Comparison of ENCODE assay signal across 31 cellular contexts in the genomic region with DNA sequence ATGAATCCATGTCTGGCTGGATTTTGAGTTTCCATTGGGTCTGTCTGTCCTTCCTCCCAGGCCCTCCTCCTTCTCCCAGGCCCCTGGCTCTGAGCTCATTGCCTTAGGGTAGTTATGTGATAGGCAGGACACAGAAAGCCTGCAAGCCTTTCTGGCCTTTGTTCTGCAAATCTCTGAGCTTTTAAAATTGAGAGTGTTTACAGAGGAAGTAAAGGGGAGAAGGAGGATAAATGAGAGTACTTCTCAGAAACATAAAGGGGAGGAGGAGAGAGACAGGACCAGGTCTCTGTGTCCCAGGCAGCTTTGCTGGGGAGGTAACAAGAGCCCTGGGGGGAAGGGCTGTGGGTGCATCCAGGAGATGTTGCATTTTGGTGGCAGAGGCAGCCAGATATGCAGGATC.
DNase-seq lines count a peak whose midpoint lies in the region; ATAC-seq, FAIRE-seq and TF ChIP-seq lines count a peak whose summit lies in the region.
"Had no signal": no experiment of that assay in that cellular context is flagged by ENCODE, and none has a peak within 500 bp of the region (broad histone marks: within the 10 kb centered on the region; RNA-seq: fewer than 3 reads in every experiment).

No MANE protein-coding gene starts in this region.

- peaks cover 10% of the 10 kb centered on the region for H3K4me1 ChIP-seq in HEK293 (ENCODE audit: control insufficient read depth, insufficient read depth, low read length)
- peaks cover 7 to 18% (median 12%) of the 10 kb centered on the region in 4 experiments; a peak in 6 of 7 replicates for H3K4me1 ChIP-seq in H1 (replicated peaks in 1 of 4; ENCODE audit: control insufficient read depth in 3 of 4, insufficient read depth in 4 of 4, low read length in 3 of 4)
- H3K4me1 ChIP-seq in stomach: peaks cover 0 to 18% (median 14%) of the 10 kb centered on the region in 4 donors
- peaks cover 12 to 16% (median 15%) of the 10 kb centered on the region in 3 donors for H3K4me1 ChIP-seq in pancreas

- 0 out of 2 replicates have a peak overlapping the region, but pooled peaks have one; percentile 67 for H2BK20ac ChIP-seq in H1 (ENCODE audit: low read length)

- POLR2A ChIA-PET in HEK293 (lab: Yijun Ruan, JAX): no interaction called here
- POLR2A ChIA-PET in H1 (lab: Charles Lee; ENCODE audit: partially characterized antibody): interaction anchor here (1.4 kb wide), 1 partner anchor 9 kb away, joined by 4 read pairs; no protein-coding TSS in a partner anchor
- POLR2A ChIA-PET in activated CD8-positive, alpha-beta T cell treated with anti-CD3 and anti-CD28 coated beads, Interleukin-2, amount 10 ng/mL, durations not matched to agents 7 days and 5 days (lab: Charles Lee): no interaction called here

- peak overlapping the region; percentile 88; the same call in 1 of the 2 replicates for H2AK5ac ChIP-seq in H1 (ENCODE audit: low read depth, low read length)

- H2BK15ac ChIP-seq in H1 (ENCODE audit: low read length): no peak overlapping the region

- H4K20me1 ChIP-seq in H1 (replicated peaks in 1 of 2; ENCODE audit: control insufficient read depth in 1 of 2, insufficient read depth in 2 of 2, low read length in 2 of 2): no peaks in the 10 kb centered on the region

- FAIRE-seq in H1 (lab: Jason Lieb, UNC) (peak; percentile 65), pancreas (lab: Jason Lieb, UNC) (no peak)
- FAIRE-seq: endometrium, RCC 7860 had no signal

- H3K4me2 ChIP-seq in H1 (ENCODE audit: insufficient read depth in 1 of 2, low read depth in 2 of 2, low read length in 2 of 2): peak overlapping the region; percentile 48 to 60

- H2AFZ ChIP-seq in H1 (ENCODE audit: low read length): no peak overlapping the region

- TF ChIP-seq CTCF in HEK293 (tag by site-specific recombination; IDR thresholded peaks at IDR 0.05) (no peak), H1 (IDR thresholded peaks at IDR 0.05; ENCODE audit: control extremely low read depth in 1 of 3, insufficient read depth in 1 of 3, low read depth in 1 of 3, low read length in 3 of 3) (no peak), nephron progenitor cell (IDR thresholded peaks at IDR 0.05) (no peak), stomach (IDR thresholded peaks at IDR 0.05) (no peak), pancreas (IDR thresholded peaks at IDR 0.05) (no peak)

- peak overlapping the region; percentile 28 for H3K27ac Mint-ChIP-seq in nephron progenitor cell
- no peak overlapping the region for H3K27ac Mint-ChIP-seq in activated CD8-positive, alpha-beta T cell treated with anti-CD3 and anti-CD28 coated beads, Interleukin-2, amount 10 ng/mL, durations not matched to agents 7 days and 5 days
- H3K27ac Mint-ChIP-seq: activated CD4-positive, alpha-beta T cell treated with anti-CD3 and anti-CD28 coated beads, Interleukin-2, amount 10 ng/mL, durations not matched to agents 7 days and 5 days; activated naive CD4-positive, alpha-beta T cell treated with anti-CD3 and anti-CD28 coated beads, Interleukin-2, amount 50 U/mL, for 72 hours; natural killer cell; stimulated activated effector memory CD8-positive, alpha-beta T cell treated with anti-CD3 and anti-CD28 coated beads, Interleukin-12 subunit alpha, Interleukin-12 subunit beta, amount 100 ng/mL, for 72 hours had no signal

- TF ChIP-seq RAD21 in H1 (IDR thresholded peaks at IDR 0.05 in 1 of 2, conservative IDR thresholded peaks at IDR 0.05 in 1 of 2; ENCODE audit: low read depth in 2 of 2, low read length in 2 of 2): no peak

- TF ChIP-seq EP300 in H1 (IDR thresholded peaks at IDR 0.05; ENCODE audit: borderline replicate concordance in 1 of 2, low read depth in 2 of 2, low read length in 2 of 2) (no peak), stomach (IDR thresholded peaks at IDR 0.05) (no peak)

- no peak overlapping the region for H3K14ac ChIP-seq in H1 (ENCODE audit: insufficient read length)

- H3K4me3 Mint-ChIP-seq in nephron progenitor cell: no peak overlapping the region
- no peak overlapping the region for H3K4me3 Mint-ChIP-seq in activated CD8-positive, alpha-beta T cell treated with anti-CD3 and anti-CD28 coated beads, Interleukin-2, amount 10 ng/mL, durations not matched to agents 7 days and 5 days
- H3K4me3 Mint-ChIP-seq: activated CD4-positive, alpha-beta T cell treated with anti-CD3 and anti-CD28 coated beads, Interleukin-2, amount 10 ng/mL, durations not matched to agents 7 days and 5 days; natural killer cell; stimulated activated effector memory CD8-positive, alpha-beta T cell treated with anti-CD3 and anti-CD28 coated beads, Interleukin-12 subunit alpha, Interleukin-12 subunit beta, amount 100 ng/mL, for 72 hours had no signal

- no peaks in the 10 kb centered on the region for H3K9me3 ChIP-seq in HEK293 (ENCODE audit: control insufficient read depth, insufficient read depth, low read depth, low read length)
- H3K9me3 ChIP-seq in H1 (ENCODE audit: insufficient read depth in 2 of 2, low read depth in 1 of 2, low read length in 1 of 2): no peaks in the 10 kb centered on the region
- no peaks in the 10 kb centered on the region for H3K9me3 ChIP-seq in stomach
- no peaks in the 10 kb centered on the region for H3K9me3 ChIP-seq in pancreas
- H3K9me3 ChIP-seq: esophagus muscularis mucosa, mucosa of descending colon, SJCRH30, upper lobe of right lung had no signal

- H4K8ac ChIP-seq in H1 (ENCODE audit: extremely low read depth, insufficient read depth, low read length): no peak overlapping the region

- no peak overlapping the region for H3K27ac ChIP-seq in HEK293 (ENCODE audit: extremely low read depth, low read depth, low read length)
- H3K27ac ChIP-seq in H1 (ENCODE audit: low read depth, low read length): no peak overlapping the region
- H3K27ac ChIP-seq in stomach: no peak overlapping the region
- no peak overlapping the region for H3K27ac ChIP-seq in pancreas
- H3K27ac ChIP-seq: brain microvascular endothelial cell, esophagus muscularis mucosa, SJCRH30, upper lobe of right lung had no signal

- H3K36me3 Mint-ChIP-seq in nephron progenitor cell (ENCODE audit: low read depth): no peaks in the 10 kb centered on the region
- H3K36me3 Mint-ChIP-seq in activated CD8-positive, alpha-beta T cell treated with anti-CD3 and anti-CD28 coated beads, Interleukin-2, amount 10 ng/mL, durations not matched to agents 7 days and 5 days (ENCODE audit: low read depth): no peaks in the 10 kb centered on the region
- H3K36me3 Mint-ChIP-seq: activated naive CD4-positive, alpha-beta T cell treated with anti-CD3 and anti-CD28 coated beads, Interleukin-2, amount 50 U/mL, for 72 hours; natural killer cell; stimulated activated effector memory CD8-positive, alpha-beta T cell treated with anti-CD3 and anti-CD28 coated beads, Interleukin-12 subunit alpha, Interleukin-12 subunit beta, amount 100 ng/mL, for 72 hours had no signal

- no peak overlapping the region for H3K4ac ChIP-seq in H1 (replicated peaks; ENCODE audit: insufficient read length, low read depth, low read length)

- H3K27me3 Mint-ChIP-seq in nephron progenitor cell (ENCODE audit: low read depth, poor library complexity): peaks cover 53% of the 10 kb centered on the region
- peaks cover 28% of the 10 kb centered on the region for H3K27me3 Mint-ChIP-seq in activated CD8-positive, alpha-beta T cell treated with anti-CD3 and anti-CD28 coated beads, Interleukin-2, amount 10 ng/mL, durations not matched to agents 7 days and 5 days (ENCODE audit: low read depth)

- H2BK5ac ChIP-seq in H1 (ENCODE audit: low read depth, low read length): peak overlapping the region; percentile 89; the same call in 1 of the 2 replicates

- intact Hi-C loops in stomach (cut with DNase I; ENCODE audit: low total_unique reads): no loop called here
- intact Hi-C loops in pancreas (cut with DNase I): loop anchor here in 1 of 3 donors (10.0 kb wide), 1 partner anchor 110 kb away; no protein-coding TSS in a partner anchor

- H3K18ac ChIP-seq in H1 (ENCODE audit: extremely low read depth, low read length): peak overlapping the region; percentile 91

- H3K4me3 ChIP-seq in HEK293 (ENCODE audit: low read depth, low read length): no peak overlapping the region
- H3K4me3 ChIP-seq in H1 (ENCODE audit: extremely low read depth in 1 of 4, insufficient read depth in 2 of 4, low read depth in 3 of 4, low read length in 4 of 4): peak overlapping the region in 1 of 4 experiments; percentile 11; a peak in 1 of 8 replicates
- no peak overlapping the region for H3K4me3 ChIP-seq in stomach
- no peak overlapping the region for H3K4me3 ChIP-seq in pancreas
- H3K4me3 ChIP-seq: esophagus muscularis mucosa, lung, mucosa of descending colon, SJCRH30, upper lobe of right lung had no signal

- CTCF ChIA-PET in HEK293 (lab: Yijun Ruan, JAX) (interaction anchor here (0.6 to 1.2 kb wide), 3 partner anchors 127 to 1031 kb away, joined by 3 read pairs; partner anchors contain the start of gene FOXD2), H1 (lab: Charles Lee; ENCODE audit: partially characterized antibody) (interaction anchor here (0.8 to 6.2 kb wide), 12 partner anchors 9 to 246 kb away, joined by 3 to 43 read pairs (median 4); no protein-coding TSS in a partner anchor)
- CTCF ChIA-PET in activated CD8-positive, alpha-beta T cell treated with anti-CD3 and anti-CD28 coated beads, Interleukin-2, amount 10 ng/mL, durations not matched to agents 7 days and 5 days (lab: Charles Lee): no interaction called here

- no peak overlapping the region for H4K5ac ChIP-seq in H1 (ENCODE audit: insufficient read length, low read depth, low read length)

- peaks cover 80% of the 10 kb centered on the region for H3K4me1 Mint-ChIP-seq in nephron progenitor cell
- peaks cover 25% of the 10 kb centered on the region for H3K4me1 Mint-ChIP-seq in activated CD8-positive, alpha-beta T cell treated with anti-CD3 and anti-CD28 coated beads, Interleukin-2, amount 10 ng/mL, durations not matched to agents 7 days and 5 days (ENCODE audit: low read depth)
- H3K4me1 Mint-ChIP-seq: stimulated activated effector memory CD8-positive, alpha-beta T cell treated with anti-CD3 and anti-CD28 coated beads, Interleukin-12 subunit alpha, Interleukin-12 subunit beta, amount 100 ng/mL, for 72 hours had no signal

- H3K36me3 ChIP-seq in HEK293 (ENCODE audit: control insufficient read depth in 2 of 2, insufficient read depth in 1 of 2, low read length in 2 of 2) (no peaks in the 10 kb centered on the region), H1 (ENCODE audit: control insufficient read depth in 2 of 4, insufficient read depth in 4 of 4, low read length in 3 of 4) (no peaks in the 10 kb centered on the region), stomach (no peaks in the 10 kb centered on the region), pancreas (no peaks in the 10 kb centered on the region)
- H3K36me3 ChIP-seq: brain microvascular endothelial cell, esophagus muscularis mucosa, SJCRH30, upper lobe of right lung had no signal

- H3K79me2 ChIP-seq in H1 (ENCODE audit: control insufficient read depth in 1 of 2, insufficient read depth in 2 of 2, low read length in 2 of 2): no peaks in the 10 kb centered on the region

- H2BK12ac ChIP-seq in H1 (ENCODE audit: low read depth, low read length): peak overlapping the region; percentile 60; the same call in 1 of the 2 replicates

- no peak for TF ChIP-seq POLR2A in H1 (IDR thresholded peaks at IDR 0.05; ENCODE audit: control extremely low read depth in 1 of 2, low read depth in 2 of 2, low read length in 2 of 2)
- no peak for TF ChIP-seq POLR2A in stomach (IDR thresholded peaks at IDR 0.05)

- DNase-seq in DMS153 treated with DMSO at 0.1 percent for 48 hours (lab: John Stamatoyannopoulos, UW; ENCODE audit: unreplicated experiment) (peak; percentile 59), H1 (ENCODE audit: low read depth in 1 of 2, low spot score in 2 of 2) (no peak), nephron progenitor cell (no peak), stomach (no peak), pancreas (no peak)
- DNase-seq in activated CD8-positive, alpha-beta T cell treated with anti-CD3 and anti-CD28 coated beads, Interleukin-2, amount 10 ng/mL, durations not matched to agents 7 days and 5 days: no peak
- DNase-seq: activated CD4-positive, alpha-beta T cell treated with anti-CD3 and anti-CD28 coated beads, Interleukin-2, amount 10 ng/mL, durations not matched to agents 7 days and 5 days; activated effector memory CD4-positive, alpha-beta T cell treated with Interleukin-2 at 50 U/mL for 16 hours; activated T-cell treated with anti-CD3 and anti-CD28 coated beads, Interleukin-2, amount 50 U/mL, for 1 hour; amygdala; brain microvascular endothelial cell; C1 segment of cervical spinal cord; cerebellar nuclear complex; foreskin fibroblast; GOT3; IMR-90; mucosa of descending colon; MV-4-11; natural killer cell; NCI-H187; NCI-H2227 treated with DMSO at 0.1 percent for 48 hours; T1000; upper lobe of right lung had no signal

- H3K56ac ChIP-seq in H1 (replicated peaks; ENCODE audit: insufficient read length, low read depth, low read length): no peak overlapping the region

- no peak for ATAC-seq in activated CD8-positive, alpha-beta T cell treated with anti-CD3 and anti-CD28 coated beads, Interleukin-2, amount 10 ng/mL, durations not matched to agents 7 days and 5 days
- no peak for ATAC-seq in pancreas
- ATAC-seq: activated naive CD4-positive, alpha-beta T cell treated with anti-CD3 and anti-CD28 coated beads, Interleukin-2, amount 50 U/mL, for 72 hours; mucosa of descending colon; natural killer cell; stimulated activated effector memory CD8-positive, alpha-beta T cell treated with anti-CD3 and anti-CD28 coated beads, Interleukin-12 subunit alpha, Interleukin-12 subunit beta, amount 100 ng/mL, for 72 hours; upper lobe of right lung had no signal

- H3K9me3 Mint-ChIP-seq in nephron progenitor cell: no peaks in the 10 kb centered on the region
- H3K9me3 Mint-ChIP-seq in activated CD8-positive, alpha-beta T cell treated with anti-CD3 and anti-CD28 coated beads, Interleukin-2, amount 10 ng/mL, durations not matched to agents 7 days and 5 days (ENCODE audit: insufficient read depth): no peaks in the 10 kb centered on the region
- H3K9me3 Mint-ChIP-seq: activated CD4-positive, alpha-beta T cell treated with anti-CD3 and anti-CD28 coated beads, Interleukin-2, amount 10 ng/mL, durations not matched to agents 7 days and 5 days; activated naive CD4-positive, alpha-beta T cell treated with anti-CD3 and anti-CD28 coated beads, Interleukin-2, amount 50 U/mL, for 72 hours; natural killer cell; stimulated activated effector memory CD8-positive, alpha-beta T cell treated with anti-CD3 and anti-CD28 coated beads, Interleukin-12 subunit alpha, Interleukin-12 subunit beta, amount 100 ng/mL, for 72 hours had no signal

- H3K27me3 ChIP-seq in H1 (replicated peaks in 1 of 4; ENCODE audit: control insufficient read depth in 3 of 4, extremely low read depth in 1 of 4, insufficient read depth in 3 of 4, low read length in 3 of 4): peaks cover 0 to 3% (median 0%) of the 10 kb centered on the region in 4 experiments; a peak in 4 of 7 replicates
- H3K27me3 ChIP-seq in stomach: peaks cover 0 to 14% (median 0%) of the 10 kb centered on the region in 3 donors
- no peaks in the 10 kb centered on the region for H3K27me3 ChIP-seq in pancreas
- H3K27me3 ChIP-seq: SJCRH30, upper lobe of right lung had no signal

- no peak overlapping the region for H4K91ac ChIP-seq in H1 (replicated peaks; ENCODE audit: insufficient read length, low read length)

- H2BK120ac ChIP-seq in H1 (replicated peaks; ENCODE audit: low read depth, low read length): no peak overlapping the region

- H3K79me1 ChIP-seq in H1 (ENCODE audit: low read depth, low read length): no peaks in the 10 kb centered on the region

- H3K9ac ChIP-seq in H1 (replicated peaks in 1 of 4; ENCODE audit: extremely low read depth in 1 of 4, low read depth in 3 of 4, low read length in 3 of 4): no peak overlapping the region

- no peak overlapping the region for H3K23ac ChIP-seq in H1 (ENCODE audit: insufficient read length)

- H3K23me2 ChIP-seq in H1 (ENCODE audit: low read depth, low read length): peaks cover 2% of the 10 kb centered on the region; the same call in 1 of the 2 replicates
